Comparison of ENCODE assay signal across 10 cellular contexts in the genomic region with DNA sequence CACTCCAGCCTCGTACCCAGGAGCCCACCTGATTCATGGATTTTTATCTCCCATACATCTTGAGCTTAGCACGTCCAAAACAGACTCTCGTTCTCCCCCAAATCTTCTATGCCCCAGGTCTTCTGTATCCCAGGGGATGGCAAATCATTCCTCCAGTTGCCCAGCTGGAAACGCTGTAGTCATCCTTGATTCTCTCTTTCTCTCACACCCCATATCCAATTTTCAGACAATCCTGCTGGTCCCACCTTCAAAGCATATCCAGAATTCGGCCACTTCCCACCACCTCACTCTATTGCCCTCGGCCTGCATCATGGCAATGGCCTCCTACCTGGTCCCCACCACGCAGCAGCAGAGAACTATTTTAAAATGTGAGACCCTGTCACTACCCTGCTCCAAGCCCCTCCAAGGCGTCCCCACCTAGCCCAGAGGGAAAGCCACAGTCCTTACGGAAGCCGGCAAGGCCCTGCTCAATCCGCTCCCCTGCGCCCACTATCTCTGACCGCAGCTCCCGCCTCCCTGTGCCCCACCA. TPM values are rescaled to one million over a fixed set of nuclear protein-coding genes. Genes with fewer than 3 reads are reported as not detected.
DNase-seq lines count a peak whose midpoint lies in the region; ATAC-seq, FAIRE-seq and TF ChIP-seq lines count a peak whose summit lies in the region.
"Had no signal": no experiment of that assay in that cellular context is flagged by ENCODE, and none has a peak within 500 bp of the region (broad histone marks: within the 10 kb centered on the region; RNA-seq: fewer than 3 reads in every experiment).

No MANE protein-coding gene starts in this region.

- H3K56ac ChIP-seq in IMR-90 (ENCODE audit: extremely low read depth, insufficient read depth, low read length), result no peak overlapping the region

- no peaks in the 10 kb centered on the region for H3K36me3 ChIP-seq in CD8-positive, alpha-beta memory T cell (ENCODE audit: insufficient read depth, low read length)
- H3K36me3 ChIP-seq in IMR-90 (ENCODE audit: control insufficient read depth, insufficient read depth, low read length), result no peaks in the 10 kb centered on the region
- H3K36me3 ChIP-seq in bronchial epithelial cell (ENCODE audit: control insufficient read depth, insufficient read depth, low read length), result peaks cover 4% of the 10 kb centered on the region
- no peaks in the 10 kb centered on the region for H3K36me3 ChIP-seq in neural cell (ENCODE audit: insufficient read depth, low read length)

- no peak for TF ChIP-seq RAD21 in IMR-90 (IDR thresholded peaks at IDR 0.05; ENCODE audit: low read length)
- no peak for TF ChIP-seq RAD21 in neural cell (conservative IDR thresholded peaks at IDR 0.05)

- H4K8ac ChIP-seq in IMR-90 (ENCODE audit: low read depth in 2 of 2, low read length in 2 of 2), result no peak overlapping the region

- H3K4me2 ChIP-seq in IMR-90 (ENCODE audit: low read depth, low read length), result no peak overlapping the region
- H3K4me2 ChIP-seq in neural cell (ENCODE audit: low read length), result no peak overlapping the region

- no peaks in the 10 kb centered on the region for H3K79me1 ChIP-seq in IMR-90 (ENCODE audit: low read depth in 1 of 2, low read length in 2 of 2)

- no peaks in the 10 kb centered on the region for H3K9me3 ChIP-seq in CD8-positive, alpha-beta memory T cell (ENCODE audit: low read length)
- H3K9me3 ChIP-seq in IMR-90 (ENCODE audit: control insufficient read depth, insufficient read depth, low read length), result no peaks in the 10 kb centered on the region
- no peaks in the 10 kb centered on the region for H3K9me3 ChIP-seq in neural cell (ENCODE audit: low read length)

- no peak for FAIRE-seq in bronchial epithelial cell (lab: Jason Lieb, UNC)
- FAIRE-seq: GM12892 had no signal

- H3K23ac ChIP-seq in IMR-90 (ENCODE audit: low read depth, low read length), result no peak overlapping the region

- no peak overlapping the region; the same call in 1 of the 2 replicates for H3K4ac ChIP-seq in IMR-90 (ENCODE audit: low read depth, low read length)

- CTCF ChIA-PET in CD8-positive, alpha-beta memory T cell (lab: Charles Lee), result interaction anchor here (1.4 kb wide), 1 partner anchor 151 kb away, joined by 3 read pairs; no protein-coding TSS in a partner anchor
- CTCF ChIA-PET in IMR-90 (lab: Yijun Ruan, JAX), result no interaction called here

- H2AK5ac ChIP-seq in IMR-90 (ENCODE audit: low read depth, low read length), result peak overlapping the region; percentile 1; the same call in 1 of the 2 replicates

- intact Hi-C loops in IMR-90 (cut with micrococcal nuclease), result loop anchor here (5.0 to 10.0 kb wide), 3 partner anchors 95 to 393 kb away; a partner anchor contains a TSS

- H4K20me1 ChIP-seq in IMR-90 (ENCODE audit: insufficient read depth, low read length) (no peaks in the 10 kb centered on the region), neural cell (ENCODE audit: insufficient read depth) (no peaks in the 10 kb centered on the region)

- no peak overlapping the region for H3K9ac ChIP-seq in IMR-90 (ENCODE audit: low read depth, low read length)
- H3K9ac ChIP-seq in neural cell (ENCODE audit: low read length), result peak overlapping the region; percentile 66

- peak overlapping the region; percentile 64 to 90 (median 80) for H3K4me3 Mint-ChIP-seq in CD8-positive, alpha-beta memory T cell

- no peak overlapping the region for H2BK15ac ChIP-seq in IMR-90 (ENCODE audit: low read depth, low read length)

- H2BK5ac ChIP-seq in IMR-90 (ENCODE audit: low read depth, low read length, poor library complexity, severe bottlenecking), result no peak overlapping the region

- ATAC-seq in IMR-90 (ENCODE audit: low read depth) (no peak), HG02973 (IDR thresholded peaks at IDR 0.05; ENCODE audit: unreplicated experiment) (no peak)

- H4K91ac ChIP-seq in IMR-90 (ENCODE audit: insufficient read depth, low read depth, low read length), result no peak overlapping the region

- no peaks in the 10 kb centered on the region for H3F3A ChIP-seq in neural cell (ENCODE audit: insufficient read depth, low read length, poor library complexity, severe bottlenecking)

- POLR2A ChIA-PET in CD8-positive, alpha-beta memory T cell (lab: Charles Lee), result no interaction called here
- POLR2A ChIA-PET in IMR-90 (lab: Charles Lee; ENCODE audit: unreplicated experiment), result interaction anchor here (0.6 kb wide), 1 partner anchor 434 kb away, joined by 8 read pairs; no protein-coding TSS in a partner anchor

- H2BK20ac ChIP-seq in IMR-90 (ENCODE audit: low read depth, low read length), result no peak overlapping the region

- TF ChIP-seq EP300 in neural cell (conservative IDR thresholded peaks at IDR 0.05; ENCODE audit: poor library complexity, severe bottlenecking), result no peak

- TF ChIP-seq POLR2A in IMR-90 (IDR thresholded peaks at IDR 0.05; ENCODE audit: low read depth, low read length), result no peak

- H3K9me2 ChIP-seq in neural cell (ENCODE audit: insufficient read depth, low read length), result no peaks in the 10 kb centered on the region

- peaks cover 9 to 15% (median 12%) of the 10 kb centered on the region in 3 donors for H3K4me1 Mint-ChIP-seq in CD8-positive, alpha-beta memory T cell

- H3K14ac ChIP-seq in IMR-90 (replicated peaks; ENCODE audit: low read depth, low read length), result no peak overlapping the region

- in situ Hi-C loops in IMR-90 (cut with MboI; ENCODE audit: low sequenced_read_pairs), result no loop called here

- no peak overlapping the region for H4K5ac ChIP-seq in IMR-90 (ENCODE audit: low read depth, low read length)

- H3K4me3 ChIP-seq in CD8-positive, alpha-beta memory T cell (ENCODE audit: low read length), result peak overlapping the region; percentile 32
- no peak overlapping the region for H3K4me3 ChIP-seq in IMR-90 (ENCODE audit: insufficient read depth, low read depth, low read length)
- H3K4me3 ChIP-seq in bronchial epithelial cell (ENCODE audit: low read depth, low read length), result peak overlapping the region; percentile 42
- peak overlapping the region; percentile 66 for H3K4me3 ChIP-seq in neural cell (ENCODE audit: low read length)

- H2AK9ac ChIP-seq in IMR-90 (replicated peaks; ENCODE audit: low read depth, low read length, poor library complexity), result peak overlapping the region; percentile 9

- no TSS peak for BruUV-seq in IMR-90 (replicated peaks; lab: Mats Ljungman, UMichigan)

- H3K27ac ChIP-seq in CD8-positive, alpha-beta memory T cell (ENCODE audit: low read depth, low read length), result no peak overlapping the region
- H3K27ac ChIP-seq in IMR-90 (ENCODE audit: insufficient read depth, low read length) (no peak overlapping the region), neural cell (ENCODE audit: low read length) (no peak overlapping the region)

- H3K18ac ChIP-seq in IMR-90 (ENCODE audit: low read depth, low read length), result no peak overlapping the region

- 92% methylated on average over 11 of the region's 14 CpGs; no CpG with 5 or more reads in 1 of the 2 experiments for WGBS in IMR-90 (ENCODE audit: extremely low coverage in 2 of 2, insufficient read length in 1 of 2), 2 experiments

- H3K27ac Mint-ChIP-seq in CD8-positive, alpha-beta memory T cell, result peak overlapping the region in 4 of 8 donors; percentile 14 to 44 (median 28)

- H3K79me2 ChIP-seq in neural cell (replicated peaks; ENCODE audit: insufficient read depth, low read length), result no peaks in the 10 kb centered on the region

- peaks cover 18 to 62% of the 10 kb centered on the region in 2 donors for H3K27me3 Mint-ChIP-seq in CD8-positive, alpha-beta memory T cell

- H3K27me3 ChIP-seq in CD8-positive, alpha-beta memory T cell (ENCODE audit: insufficient read depth, low read length, poor library complexity, severe bottlenecking), result no peaks in the 10 kb centered on the region
- peaks cover 20% of the 10 kb centered on the region for H3K27me3 ChIP-seq in IMR-90 (ENCODE audit: control insufficient read depth, insufficient read depth, low read length)
- no peaks in the 10 kb centered on the region for H3K27me3 ChIP-seq in bronchial epithelial cell (ENCODE audit: control insufficient read depth, insufficient read depth, low read length)
- peaks cover 11% of the 10 kb centered on the region for H3K27me3 ChIP-seq in neural cell (ENCODE audit: insufficient read depth, low read depth, low read length)

- H3K9me3 Mint-ChIP-seq in CD8-positive, alpha-beta memory T cell, result no peaks in the 10 kb centered on the region

- peaks cover 0 to 1% (median 0%) of the 10 kb centered on the region in 3 donors for H3K36me3 Mint-ChIP-seq in CD8-positive, alpha-beta memory T cell

- no peak overlapping the region for H2BK120ac ChIP-seq in IMR-90 (ENCODE audit: low read depth, low read length)

- H3K9me1 ChIP-seq in IMR-90 (ENCODE audit: insufficient read depth, low read length), result 0 out of 2 replicates have a peak, but pooled peaks cover 2% of the 10 kb centered on the region

- no peak for TF ChIP-seq CTCF in IMR-90 (conservative IDR thresholded peaks at IDR 0.05; ENCODE audit: low read depth, low read length)
- TF ChIP-seq CTCF in bronchial epithelial cell (IDR thresholded peaks at IDR 0.05; ENCODE audit: insufficient read depth, low read length, severe bottlenecking), result no peak
- TF ChIP-seq CTCF in neural cell (IDR thresholded peaks at IDR 0.05; ENCODE audit: poor library complexity, severe bottlenecking), result no peak

- H2AFZ ChIP-seq in IMR-90 (replicated peaks; ENCODE audit: low read length, poor library complexity) (peak overlapping the region; percentile 89), neural cell (ENCODE audit: low read depth, low read length) (no peak overlapping the region)

- dilution Hi-C loops in IMR-90 (cut with HindIII; ENCODE audit: low sequenced_read_pairs, unreplicated experiment), result no loop called here

- no peak for DNase-seq in CD8-positive, alpha-beta memory T cell
- DNase-seq in IMR-90, result no peak
- no peak for DNase-seq in bronchial epithelial cell (ENCODE audit: low read depth)
- DNase-seq in middle frontal gyrus (ENCODE audit: extremely low spot score, low spot score), result no peak
- no peak for DNase-seq in SIG-M5 (lab: John Stamatoyannopoulos, UW)
- DNase-seq in NCI-H187 treated with DMSO at 0.1 percent for 48 hours (lab: John Stamatoyannopoulos, UW), result no peak
- DNase-seq: kidney glomerular epithelial cell had no signal

- H3K4me1 ChIP-seq in CD8-positive, alpha-beta memory T cell (ENCODE audit: insufficient read depth, low read length), result peaks cover 5% of the 10 kb centered on the region
- H3K4me1 ChIP-seq in IMR-90 (ENCODE audit: control insufficient read depth, insufficient read depth, low read length), result peaks cover 9% of the 10 kb centered on the region; the same call in 1 of the 2 replicates

TF ChIP-seq in IMR-90, 13 proteins besides CTCF, POLR2A, EP300 and RAD21 (continues in another document):
- TF ChIP-seq BHLHE40 (IDR thresholded peaks at IDR 0.05; ENCODE audit: low read depth, low read length), result no peak

TF ChIP-seq in neural cell, 6 proteins besides CTCF, POLR2A, EP300 and RAD21 (continues in another document):
- TF ChIP-seq SMC3 (conservative IDR thresholded peaks at IDR 0.05; ENCODE audit: poor library complexity), result no peak

RNA-seq across cellular contexts. Expression of a gene that starts 1.4 kb away (rescaled TPM):
- total RNA-seq in CD8-positive, alpha-beta memory T cell, result under 1 TPM; 0.88 to 0.93 TPM
- 0.12 TPM for polyA plus RNA-seq in CD8-positive, alpha-beta memory T cell
- total RNA-seq in IMR-90 (2012; rRNA removed), result 0.18 and 0.56 TPM in 2 replicates
- polyA plus RNA-seq in IMR-90 (2012; rRNA removed), result 0.21 and 0.26 TPM in 2 replicates
- polyA plus RNA-seq in IMR-90 (2012; cell fraction: cytosol; rRNA removed), result 0.03 and 0.04 TPM in 2 replicates
- polyA plus RNA-seq in IMR-90 (2012; cell fraction: nucleus; rRNA removed; ENCODE audit: low replicate concordance), result 0.29 and 1.5 TPM in 2 replicates
- total RNA-seq in bronchial epithelial cell, result 25.5 and 85.5 TPM in 2 replicates
- polyA plus RNA-seq in neural cell, result 25.4 and 26.3 TPM in 2 replicates
- 17.0 and 21.9 TPM in 2 replicates for polyA minus RNA-seq in neural cell

Comparison
In these comparisons a context has a peak if more than half of its experiments do, and no peak if none do; other contexts are left out.
1. RNA of a gene that starts 1.4 kb away (total RNA-seq): 25.5 to 85.5 TPM in bronchial epithelial cell; 0.88 to 0.93 TPM in CD8-positive, alpha-beta memory T cell and 0.18 to 0.56 TPM in IMR-90; every median in the first group is over 10 times any median in the second.